9 cellular contexts compared by ENCODE assay signal in the genomic region with DNA sequence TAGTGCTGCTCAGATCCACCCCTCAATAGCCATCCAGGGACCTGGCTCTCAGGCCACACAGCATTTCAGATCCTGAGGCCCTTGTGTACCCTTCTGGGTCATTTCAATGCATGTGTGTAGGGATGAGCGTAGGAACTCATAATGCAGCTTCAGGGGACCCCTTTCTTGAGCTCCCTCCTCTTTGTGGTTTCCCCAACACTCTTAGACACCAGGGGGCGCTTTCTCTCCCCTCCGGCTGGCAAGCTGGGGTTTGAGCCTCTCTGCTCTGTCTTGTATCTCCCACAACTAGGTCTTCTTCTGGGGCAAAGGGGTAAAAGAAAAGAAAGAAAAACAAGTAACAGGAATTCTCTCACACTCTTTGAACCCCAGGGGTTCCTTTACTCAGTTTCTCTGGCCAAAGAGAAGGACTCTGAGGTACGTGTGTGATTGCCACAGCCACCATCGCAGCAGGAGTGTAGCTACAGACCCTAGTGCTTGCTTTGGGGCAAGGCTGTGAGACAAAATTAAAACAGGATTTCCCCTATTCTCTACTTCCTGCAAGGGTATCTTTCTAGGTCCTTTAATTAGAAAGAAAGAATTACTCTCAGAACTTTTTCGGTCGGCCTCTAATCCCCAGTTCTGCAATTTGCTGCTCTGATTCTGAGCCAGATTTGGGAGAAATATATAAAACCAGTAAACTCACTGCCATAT. TPM values are rescaled to one million over a fixed set of nuclear protein-coding genes. Genes with fewer than 3 reads are reported as not detected.
DNase-seq lines count a peak whose midpoint lies in the region; ATAC-seq, FAIRE-seq and TF ChIP-seq lines count a peak whose summit lies in the region.
"Had no signal": no experiment of that assay in that cellular context is flagged by ENCODE, and none has a peak within 500 bp of the region (broad histone marks: within the 10 kb centered on the region; RNA-seq: fewer than 3 reads in every experiment).

No MANE protein-coding gene starts in this region.

- peaks cover 2% of the 10 kb centered on the region for H3K36me3 Mint-ChIP-seq in IgD-negative memory B cell

- H3K27me3 Mint-ChIP-seq in IgD-negative memory B cell: no peaks in the 10 kb centered on the region

- H3K4me3 Mint-ChIP-seq in IgD-negative memory B cell: peak overlapping the region; percentile 20 to 85 (median 66)

- H3K9ac ChIP-seq in SU-DHL-6 (ENCODE audit: low read length): peak overlapping the region; percentile 21; the same call in 1 of the 2 replicates

- H3K4me1 ChIP-seq in left lung: no peaks in the 10 kb centered on the region

- H3K9me2 ChIP-seq in SU-DHL-6 (replicated peaks; ENCODE audit: insufficient read depth, low read length): no peaks in the 10 kb centered on the region

- H3K4me2 ChIP-seq in SU-DHL-6 (ENCODE audit: low read depth, low read length, poor library complexity, severe bottlenecking): peak overlapping the region; percentile 53

- H4K20me1 ChIP-seq in SU-DHL-6 (ENCODE audit: low read depth, low read length): no peaks in the 10 kb centered on the region

- peak; percentile 23 for DNase-seq in NCI-H2171 treated with DMSO at 0.1 percent for 48 hours (lab: John Stamatoyannopoulos, UW)
- DNase-seq in NCI-H2171 (lab: John Stamatoyannopoulos, UW): no peak
- DNase-seq in bronchial epithelial cell (ENCODE audit: low read depth): peak; percentile 38
- peak in 1 of 2 donors; percentile 35 for DNase-seq in left lung
- DNase-seq in stimulated activated CD8-positive, alpha-beta memory T cell treated with anti-CD3 and anti-CD28 coated beads, Interleukin-2, amount 100 ng/mL, for 48 hours (ENCODE audit: low read depth in 2 of 2): peak; percentile 25 to 55

- no peaks in the 10 kb centered on the region for H3K79me2 ChIP-seq in SU-DHL-6 (ENCODE audit: insufficient read depth, low read length)

- peak; percentile 85 for ATAC-seq in GM21619 (IDR thresholded peaks at IDR 0.05; ENCODE audit: unreplicated experiment)
- ATAC-seq in left lung: peak; percentile 86

- peak overlapping the region; percentile 89 for H2AFZ ChIP-seq in SU-DHL-6 (ENCODE audit: low read depth, low read length, severe bottlenecking)

- no peaks in the 10 kb centered on the region for H3K9me3 ChIP-seq in SU-DHL-6 (ENCODE audit: insufficient read depth, low read length)
- H3K9me3 ChIP-seq in left lung: no peaks in the 10 kb centered on the region

- H3K27me3 ChIP-seq in SU-DHL-6 (ENCODE audit: low read length): no peaks in the 10 kb centered on the region
- H3K27me3 ChIP-seq in bronchial epithelial cell (ENCODE audit: control insufficient read depth, insufficient read depth, low read length): no peaks in the 10 kb centered on the region
- H3K27me3 ChIP-seq in left lung: no peaks in the 10 kb centered on the region

- intact Hi-C loops in left lung (cut with DNase I): no loop called here

- H3K9me3 Mint-ChIP-seq in IgD-negative memory B cell: no peaks in the 10 kb centered on the region

- H3K36me3 ChIP-seq in SU-DHL-6 (ENCODE audit: low read length): no peaks in the 10 kb centered on the region
- no peaks in the 10 kb centered on the region for H3K36me3 ChIP-seq in bronchial epithelial cell (ENCODE audit: control insufficient read depth, insufficient read depth, low read length)
- H3K36me3 ChIP-seq in left lung: peaks cover 0 to 16% of the 10 kb centered on the region in 2 donors

- H3K4me3 ChIP-seq in SU-DHL-6 (ENCODE audit: insufficient read depth, low read length, poor library complexity, severe bottlenecking) (no peak overlapping the region), bronchial epithelial cell (ENCODE audit: low read depth, low read length) (no peak overlapping the region), left lung (no peak overlapping the region)

- TF ChIP-seq CTCF in SU-DHL-6 (IDR thresholded peaks at IDR 0.05; ENCODE audit: insufficient read depth, low read length, poor library complexity, severe bottlenecking) (peak; percentile 92), bronchial epithelial cell (IDR thresholded peaks at IDR 0.05; ENCODE audit: insufficient read depth, low read length, severe bottlenecking) (peak; percentile 88), left lung (IDR thresholded peaks at IDR 0.05) (peak; percentile 53 to 65)

- peak overlapping the region; percentile 18 to 93 (median 90) for H3K27ac Mint-ChIP-seq in IgD-negative memory B cell

- H3K27ac ChIP-seq in SU-DHL-6 (ENCODE audit: low read depth, low read length) (peak overlapping the region; percentile 30; the same call in 1 of the 2 replicates), left lung (no peak overlapping the region)

- H3K4me1 Mint-ChIP-seq in IgD-negative memory B cell: peaks cover 14 to 19% (median 18%) of the 10 kb centered on the region in 3 donors

- H3F3A ChIP-seq in SU-DHL-6 (ENCODE audit: insufficient read depth): no peaks in the 10 kb centered on the region

- no peak for FAIRE-seq in bronchial epithelial cell (lab: Jason Lieb, UNC)
- FAIRE-seq: G401.6 had no signal

RNA-seq across cellular contexts. Expression of a gene that starts 38.0 kb away (rescaled TPM):
- polyA plus RNA-seq in IgD-negative memory B cell: 2.0 TPM
- 0.79 and 0.90 TPM in 2 replicates for total RNA-seq in bronchial epithelial cell
- total RNA-seq in left lung: 1 to 10 TPM; 1.1 to 2.9 TPM
